1 cellular context compared by ENCODE assay signal in the genomic region with DNA sequence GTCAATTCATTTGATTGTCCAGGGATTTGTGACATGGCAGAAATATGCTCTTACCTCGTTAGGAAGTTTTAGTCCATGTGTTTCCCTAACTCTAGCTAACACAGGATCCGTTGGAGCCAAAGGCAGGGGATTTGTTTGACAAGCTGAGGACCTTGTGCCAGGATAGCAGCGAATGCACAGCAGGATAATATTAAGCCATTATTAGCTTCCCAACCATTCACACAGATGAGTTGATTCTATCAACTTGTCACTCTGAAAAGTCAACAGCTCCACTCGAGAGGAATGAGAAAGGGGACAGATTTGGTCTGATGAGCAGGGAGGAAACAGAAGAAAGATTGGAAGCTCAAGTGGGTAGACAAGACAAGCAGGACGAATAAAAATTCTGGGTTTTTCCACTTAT.
TF ChIP-seq lines count a peak whose summit lies in the region.

No MANE protein-coding gene starts in this region.

TF ChIP-seq in GM23338, 12 proteins besides CTCF, POLR2A, EP300 and RAD21 (continued from another document):
- TF ChIP-seq, protein P1, sequence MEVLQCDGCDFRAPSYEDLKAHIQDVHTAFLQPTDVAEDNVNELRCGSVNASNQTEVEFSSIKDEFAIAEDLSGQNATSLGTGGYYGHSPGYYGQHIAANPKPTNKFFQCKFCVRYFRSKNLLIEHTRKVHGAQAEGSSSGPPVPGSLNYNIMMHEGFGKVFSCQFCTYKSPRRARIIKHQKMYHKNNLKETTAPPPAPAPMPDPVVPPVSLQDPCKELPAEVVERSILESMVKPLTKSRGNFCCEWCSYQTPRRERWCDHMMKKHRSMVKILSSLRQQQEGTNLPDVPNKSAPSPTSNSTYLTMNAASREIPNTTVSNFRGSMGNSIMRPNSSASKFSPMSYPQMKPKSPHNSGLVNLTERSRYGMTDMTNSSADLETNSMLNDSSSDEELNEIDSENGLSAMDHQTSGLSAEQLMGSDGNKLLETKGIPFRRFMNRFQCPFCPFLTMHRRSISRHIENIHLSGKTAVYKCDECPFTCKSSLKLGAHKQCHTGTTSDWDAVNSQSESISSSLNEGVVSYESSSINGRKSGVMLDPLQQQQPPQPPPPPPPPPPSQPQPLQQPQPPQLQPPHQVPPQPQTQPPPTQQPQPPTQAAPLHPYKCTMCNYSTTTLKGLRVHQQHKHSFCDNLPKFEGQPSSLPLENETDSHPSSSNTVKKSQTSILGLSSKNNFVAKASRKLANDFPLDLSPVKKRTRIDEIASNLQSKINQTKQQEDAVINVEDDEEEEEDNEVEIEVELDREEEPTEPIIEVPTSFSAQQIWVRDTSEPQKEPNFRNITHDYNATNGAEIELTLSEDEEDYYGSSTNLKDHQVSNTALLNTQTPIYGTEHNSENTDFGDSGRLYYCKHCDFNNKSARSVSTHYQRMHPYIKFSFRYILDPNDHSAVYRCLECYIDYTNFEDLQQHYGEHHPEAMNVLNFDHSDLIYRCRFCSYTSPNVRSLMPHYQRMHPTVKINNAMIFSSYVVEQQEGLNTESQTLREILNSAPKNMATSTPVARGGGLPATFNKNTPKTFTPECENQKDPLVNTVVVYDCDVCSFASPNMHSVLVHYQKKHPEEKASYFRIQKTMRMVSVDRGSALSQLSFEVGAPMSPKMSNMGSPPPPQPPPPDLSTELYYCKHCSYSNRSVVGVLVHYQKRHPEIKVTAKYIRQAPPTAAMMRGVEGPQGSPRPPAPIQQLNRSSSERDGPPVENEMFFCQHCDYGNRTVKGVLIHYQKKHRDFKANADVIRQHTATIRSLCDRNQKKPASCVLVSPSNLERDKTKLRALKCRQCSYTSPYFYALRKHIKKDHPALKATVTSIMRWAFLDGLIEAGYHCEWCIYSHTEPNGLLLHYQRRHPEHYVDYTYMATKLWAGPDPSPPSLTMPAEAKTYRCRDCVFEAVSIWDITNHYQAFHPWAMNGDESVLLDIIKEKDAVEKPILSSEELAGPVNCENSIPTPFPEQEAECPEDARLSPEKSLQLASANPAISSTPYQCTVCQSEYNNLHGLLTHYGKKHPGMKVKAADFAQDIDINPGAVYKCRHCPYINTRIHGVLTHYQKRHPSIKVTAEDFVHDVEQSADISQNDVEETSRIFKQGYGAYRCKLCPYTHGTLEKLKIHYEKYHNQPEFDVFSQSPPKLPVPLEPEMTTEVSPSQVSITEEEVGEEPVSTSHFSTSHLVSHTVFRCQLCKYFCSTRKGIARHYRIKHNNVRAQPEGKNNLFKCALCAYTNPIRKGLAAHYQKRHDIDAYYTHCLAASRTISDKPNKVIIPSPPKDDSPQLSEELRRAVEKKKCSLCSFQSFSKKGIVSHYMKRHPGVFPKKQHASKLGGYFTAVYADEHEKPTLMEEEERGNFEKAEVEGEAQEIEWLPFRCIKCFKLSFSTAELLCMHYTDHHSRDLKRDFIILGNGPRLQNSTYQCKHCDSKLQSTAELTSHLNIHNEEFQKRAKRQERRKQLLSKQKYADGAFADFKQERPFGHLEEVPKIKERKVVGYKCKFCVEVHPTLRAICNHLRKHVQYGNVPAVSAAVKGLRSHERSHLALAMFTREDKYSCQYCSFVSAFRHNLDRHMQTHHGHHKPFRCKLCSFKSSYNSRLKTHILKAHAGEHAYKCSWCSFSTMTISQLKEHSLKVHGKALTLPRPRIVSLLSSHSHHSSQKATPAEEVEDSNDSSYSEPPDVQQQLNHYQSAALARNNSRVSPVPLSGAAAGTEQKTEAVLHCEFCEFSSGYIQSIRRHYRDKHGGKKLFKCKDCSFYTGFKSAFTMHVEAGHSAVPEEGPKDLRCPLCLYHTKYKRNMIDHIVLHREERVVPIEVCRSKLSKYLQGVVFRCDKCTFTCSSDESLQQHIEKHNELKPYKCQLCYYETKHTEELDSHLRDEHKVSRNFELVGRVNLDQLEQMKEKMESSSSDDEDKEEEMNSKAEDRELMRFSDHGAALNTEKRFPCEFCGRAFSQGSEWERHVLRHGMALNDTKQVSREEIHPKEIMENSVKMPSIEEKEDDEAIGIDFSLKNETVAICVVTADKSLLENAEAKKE (CRISPR knock-in tag; IDR thresholded peaks at IDR 0.05) = no peak
- TF ChIP-seq CREB1 (CRISPR knock-in tag; IDR thresholded peaks at IDR 0.05; ENCODE audit: low read depth) = no peak
- TF ChIP-seq STAT1 (IDR thresholded peaks at IDR 0.05; ENCODE audit: unreplicated experiment) = no peak
- no peak for TF ChIP-seq ZNF114 (CRISPR knock-in tag; IDR thresholded peaks at IDR 0.05)
- no peak for TF ChIP-seq POLR2AphosphoS5 (IDR thresholded peaks at IDR 0.05; ENCODE audit: low read depth)
- TF ChIP-seq EZH2phosphoT487 (IDR thresholded peaks at IDR 0.05; ENCODE audit: unreplicated experiment) = no peak
TF ChIP-seq in GM23338: peak in this region for 0.
